Comparison of ENCODE assay signal across 8 cellular contexts in the genomic region with DNA sequence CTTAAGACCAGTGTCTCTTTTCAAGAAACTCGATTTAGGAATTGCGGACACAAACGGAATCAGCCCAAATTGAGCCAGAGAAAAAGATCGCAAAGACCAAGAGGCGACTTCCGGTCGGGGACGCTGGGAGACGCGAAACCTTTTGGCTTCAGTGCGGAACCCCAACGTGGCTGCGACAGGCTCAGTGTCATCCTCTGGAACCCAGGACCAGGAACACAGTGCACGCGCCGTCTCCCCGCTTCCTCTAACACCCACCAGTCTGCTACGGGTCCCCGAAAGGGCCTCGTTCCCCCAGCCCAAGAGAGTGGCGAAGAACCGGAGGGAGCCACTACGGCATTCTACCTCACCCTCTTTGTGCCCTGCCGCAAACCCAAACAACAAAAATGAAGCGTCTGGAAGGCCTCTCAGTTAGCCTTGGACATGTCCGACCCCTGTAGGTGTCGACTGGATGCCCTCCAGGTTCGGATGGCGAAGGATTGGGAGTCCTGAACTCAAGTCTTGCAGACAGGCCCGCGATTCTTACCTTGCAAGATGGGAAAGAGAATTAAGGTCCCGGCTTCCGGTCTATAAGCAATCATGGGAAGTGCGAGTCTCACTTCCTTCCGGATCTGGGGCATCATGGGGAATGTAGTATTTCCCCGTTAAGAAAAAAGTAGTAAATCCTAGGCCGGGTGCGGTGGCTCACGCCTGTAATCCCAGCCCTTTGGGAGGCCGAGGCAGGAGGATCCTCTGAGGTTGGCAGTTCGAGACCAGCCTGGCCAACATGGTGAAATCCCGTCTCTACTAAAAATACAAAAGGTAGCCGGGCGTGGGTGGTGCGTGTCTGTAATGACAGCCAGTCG. TPM values are rescaled to one million over a fixed set of nuclear protein-coding genes. Genes with fewer than 3 reads are reported as not detected.
DNase-seq lines count a peak whose midpoint lies in the region; ATAC-seq and TF ChIP-seq lines count a peak whose summit lies in the region.

A gene (minus strand): TSS at position 542 of the 842 bp plus-strand sequence. CDS start 949 bp downstream, outside the sequence.

- H3K27me3 ChIP-seq in Karpas-422 (ENCODE audit: low read length) (no peaks in the 10 kb centered on the region), fibroblast of lung (ENCODE audit: control insufficient read depth, insufficient read depth, low read length) (no peaks in the 10 kb centered on the region)
- no peaks in the 10 kb centered on the region for H3K27me3 ChIP-seq in naive thymus-derived CD4-positive, alpha-beta T cell (ENCODE audit: control insufficient read depth in 2 of 2, insufficient read depth in 2 of 2, low read length in 2 of 2)

- POLR2A ChIA-PET in naive thymus-derived CD4-positive, alpha-beta T cell (lab: Charles Lee) = interaction anchor here (1.3 kb wide), 1 partner anchor 9 kb away, joined by 3 read pairs; a partner anchor contains a TSS

- peak within 1 kb of the TSS; percentile 100 for H3K4me3 Mint-ChIP-seq in activated T-helper 1 cell treated with anti-CD3 and anti-CD28 coated beads, Interleukin-12 subunit alpha, Interleukin-12 subunit beta, Interleukin-2, Interleukin-4 antibody, amounts not matched to agents 30 ng/mL and 10 ng/mL and 1 ng/mL, durations not matched to agents 14 hours and 24 hours and 36 hours
- H3K4me3 Mint-ChIP-seq in naive thymus-derived CD4-positive, alpha-beta T cell = peak within 1 kb of the TSS; percentile 97 to 100 (median 100)

- H3K9me2 ChIP-seq in Karpas-422 (replicated peaks; ENCODE audit: insufficient read depth, low read length) = no peaks in the 10 kb centered on the region

- H3K4me1 ChIP-seq in Karpas-422 (ENCODE audit: low read length) (peaks cover 25% of the 10 kb centered on the region), fibroblast of lung (ENCODE audit: control insufficient read depth, extremely low read depth, insufficient read depth, low read length) (peaks cover 3% of the 10 kb centered on the region)
- peaks cover 18 to 20% of the 10 kb centered on the region in 2 donors for H3K4me1 ChIP-seq in naive thymus-derived CD4-positive, alpha-beta T cell (ENCODE audit: control insufficient read depth in 2 of 2, insufficient read depth in 2 of 2, low read length in 2 of 2)

- H2AFZ ChIP-seq in Karpas-422 (ENCODE audit: low read length) = peak within 1 kb of the TSS; percentile 72; the same call in 1 of the 2 replicates
- H2AFZ ChIP-seq in fibroblast of lung (ENCODE audit: low read length) = peak within 1 kb of the TSS; percentile 89

- TF ChIP-seq CTCF in fibroblast of lung (conservative IDR thresholded peaks at IDR 0.05 in 1 of 2, IDR thresholded peaks at IDR 0.05 in 1 of 2; ENCODE audit: low read depth in 1 of 2, low read length in 2 of 2) = no peak

- H3K9me3 ChIP-seq in Karpas-422 (ENCODE audit: low read length) (no peaks in the 10 kb centered on the region), fibroblast of lung (ENCODE audit: control insufficient read depth, insufficient read depth, low read depth, low read length) (no peaks in the 10 kb centered on the region)
- H3K9me3 ChIP-seq in naive thymus-derived CD4-positive, alpha-beta T cell (ENCODE audit: control insufficient read depth in 2 of 3, low read length in 3 of 3) = no peaks in the 10 kb centered on the region

- H3K9me3 Mint-ChIP-seq in activated T-helper 1 cell treated with anti-CD3 and anti-CD28 coated beads, Interleukin-12 subunit alpha, Interleukin-12 subunit beta, Interleukin-2, Interleukin-4 antibody, amounts not matched to agents 30 ng/mL and 10 ng/mL and 1 ng/mL, durations not matched to agents 14 hours and 24 hours and 36 hours = no peaks in the 10 kb centered on the region
- H3K9me3 Mint-ChIP-seq in naive thymus-derived CD4-positive, alpha-beta T cell = peaks cover 0 to 3% (median 0%) of the 10 kb centered on the region in 11 donors

- no peaks in the 10 kb centered on the region for H3K27me3 Mint-ChIP-seq in activated T-helper 1 cell treated with anti-CD3 and anti-CD28 coated beads, Interleukin-12 subunit alpha, Interleukin-12 subunit beta, Interleukin-2, Interleukin-4 antibody, amounts not matched to agents 30 ng/mL and 10 ng/mL and 1 ng/mL, durations not matched to agents 14 hours and 24 hours and 36 hours (ENCODE audit: insufficient read depth)
- H3K27me3 Mint-ChIP-seq in naive thymus-derived CD4-positive, alpha-beta T cell = no peaks in the 10 kb centered on the region

- peak within 1 kb of the TSS; percentile 97 for H3K4me3 ChIP-seq in Karpas-422 (ENCODE audit: low read length)
- H3K4me3 ChIP-seq in fibroblast of lung (replicated peaks in 1 of 4; ENCODE audit: control extremely low read depth in 1 of 4, insufficient read depth in 1 of 4, low read depth in 3 of 4, low read length in 4 of 4) = peak within 1 kb of the TSS; percentile 75 to 98 (median 93)
- H3K4me3 ChIP-seq in naive thymus-derived CD4-positive, alpha-beta T cell (ENCODE audit: low read length) = peak within 1 kb of the TSS; percentile 93

- H3K79me2 ChIP-seq in Karpas-422 (ENCODE audit: low read length) (peaks cover 18% of the 10 kb centered on the region), fibroblast of lung (ENCODE audit: control insufficient read depth, insufficient read depth, low read length) (peaks cover 24% of the 10 kb centered on the region)

- H4K20me1 ChIP-seq in Karpas-422 (ENCODE audit: insufficient read depth, low read depth, low read length) (peaks cover 22% of the 10 kb centered on the region), fibroblast of lung (ENCODE audit: control insufficient read depth, extremely low read depth, insufficient read depth, low read length) (no peaks in the 10 kb centered on the region)

- H3K36me3 ChIP-seq in Karpas-422 (ENCODE audit: insufficient read depth, low read length) (peaks cover 36% of the 10 kb centered on the region), fibroblast of lung (ENCODE audit: control insufficient read depth, insufficient read depth, low read length) (peaks cover 18% of the 10 kb centered on the region)
- peaks cover 9 to 39% (median 24%) of the 10 kb centered on the region in 3 experiments for H3K36me3 ChIP-seq in naive thymus-derived CD4-positive, alpha-beta T cell (ENCODE audit: control insufficient read depth in 2 of 3, insufficient read depth in 3 of 3, low read length in 3 of 3)

- H3K4me1 Mint-ChIP-seq in activated T-helper 1 cell treated with anti-CD3 and anti-CD28 coated beads, Interleukin-12 subunit alpha, Interleukin-12 subunit beta, Interleukin-2, Interleukin-4 antibody, amounts not matched to agents 30 ng/mL and 10 ng/mL and 1 ng/mL, durations not matched to agents 14 hours and 24 hours and 36 hours (ENCODE audit: low read depth) = peaks cover 33% of the 10 kb centered on the region
- peaks cover 17 to 48% (median 36%) of the 10 kb centered on the region in 7 donors for H3K4me1 Mint-ChIP-seq in naive thymus-derived CD4-positive, alpha-beta T cell

- CTCF ChIA-PET in naive thymus-derived CD4-positive, alpha-beta T cell (lab: Charles Lee) = no interaction called here

- H3K36me3 Mint-ChIP-seq in activated T-helper 1 cell treated with anti-CD3 and anti-CD28 coated beads, Interleukin-12 subunit alpha, Interleukin-12 subunit beta, Interleukin-2, Interleukin-4 antibody, amounts not matched to agents 30 ng/mL and 10 ng/mL and 1 ng/mL, durations not matched to agents 14 hours and 24 hours and 36 hours (ENCODE audit: low read depth) = peaks cover 47% of the 10 kb centered on the region
- peaks cover 0 to 33% (median 26%) of the 10 kb centered on the region in 5 donors for H3K36me3 Mint-ChIP-seq in naive thymus-derived CD4-positive, alpha-beta T cell

- DNase-seq in DMS153 treated with DMSO at 0.1 percent for 48 hours (lab: John Stamatoyannopoulos, UW; ENCODE audit: unreplicated experiment) (peak; percentile 89), Karpas-422 (peak; percentile 96), RPMI8226 (peak; percentile 94), fibroblast of lung (ENCODE audit: low read depth in 2 of 2) (peak; percentile 94 to 96)
- DNase-seq in activated T-helper 1 cell treated with anti-CD3 and anti-CD28 coated beads, Interleukin-12 subunit alpha, Interleukin-12 subunit beta, Interleukin-2, Interleukin-4 antibody, amounts not matched to agents 30 ng/mL and 10 ng/mL and 1 ng/mL, durations not matched to agents 14 hours and 24 hours and 36 hours (ENCODE audit: low spot score) = peak; percentile 75
- DNase-seq in naive thymus-derived CD4-positive, alpha-beta T cell = peak; percentile 61 to 88 (median 84)
- peak; percentile 64 to 89 (median 77) for DNase-seq in stimulated activated naive CD4-positive, alpha-beta T cell (lab: John Stamatoyannopoulos, UW)

- H3K27ac ChIP-seq in Karpas-422 (ENCODE audit: low read length) = peak within 1 kb of the TSS; percentile 94
- H3K27ac ChIP-seq in fibroblast of lung (ENCODE audit: insufficient read depth, low read length) = peak within 1 kb of the TSS; percentile 98
- H3K27ac ChIP-seq in naive thymus-derived CD4-positive, alpha-beta T cell (ENCODE audit: low read depth, low read length) = peak within 1 kb of the TSS; percentile 84

- intact Hi-C loops in activated T-helper 1 cell treated with anti-CD3 and anti-CD28 coated beads, Interleukin-12 subunit alpha, Interleukin-12 subunit beta, Interleukin-2, Interleukin-4 antibody, amounts not matched to agents 30 ng/mL and 10 ng/mL and 1 ng/mL, durations not matched to agents 14 hours and 24 hours and 36 hours (cut with micrococcal nuclease) = loop anchor here (1.0 to 5.0 kb wide), 7 partner anchors 10 to 396 kb away; a partner anchor contains a TSS
- intact Hi-C loops in naive thymus-derived CD4-positive, alpha-beta T cell (cut with micrococcal nuclease) = loop anchor here (1.0 to 5.0 kb wide), 11 partner anchors 9 to 1042 kb away; a partner anchor contains a TSS

- peak within 1 kb of the TSS; percentile 90 for H3K9ac ChIP-seq in Karpas-422 (ENCODE audit: low read length)
- H3K9ac ChIP-seq in fibroblast of lung (ENCODE audit: insufficient read depth, low read length) = peak within 1 kb of the TSS; percentile 87

- H3K4me2 ChIP-seq in Karpas-422 (ENCODE audit: low read depth, low read length, poor library complexity, severe bottlenecking) (peak within 1 kb of the TSS; percentile 100), fibroblast of lung (ENCODE audit: extremely low read depth, insufficient read depth, low read length) (peak within 1 kb of the TSS; percentile 61)

- ATAC-seq in GM21723 (IDR thresholded peaks at IDR 0.05; ENCODE audit: unreplicated experiment) = peak; percentile 87
- ATAC-seq in naive thymus-derived CD4-positive, alpha-beta T cell = peak; percentile 94

- H3K27ac Mint-ChIP-seq in activated T-helper 1 cell treated with anti-CD3 and anti-CD28 coated beads, Interleukin-12 subunit alpha, Interleukin-12 subunit beta, Interleukin-2, Interleukin-4 antibody, amounts not matched to agents 30 ng/mL and 10 ng/mL and 1 ng/mL, durations not matched to agents 14 hours and 24 hours and 36 hours = peak within 1 kb of the TSS; percentile 100
- peak within 1 kb of the TSS; percentile 99 to 100 (median 100) for H3K27ac Mint-ChIP-seq in naive thymus-derived CD4-positive, alpha-beta T cell

RNA-seq across cellular contexts. Expression of the gene that starts here (rescaled TPM):
- 2,259 and 2,811 TPM in 2 replicates for total RNA-seq in Karpas-422 (2014; rRNA removed; shearing (Covaris generic); ENCODE audit: low replicate concordance)
- total RNA-seq in activated T-helper 1 cell treated with anti-CD3 and anti-CD28 coated beads, Interleukin-12 subunit alpha, Interleukin-12 subunit beta, Interleukin-2, Interleukin-4 antibody, amounts not matched to agents 30 ng/mL and 10 ng/mL and 1 ng/mL, durations not matched to agents 14 hours and 24 hours and 36 hours = 1,690 and 1,698 TPM in 2 replicates
- total RNA-seq in fibroblast of lung = 679 and 950 TPM in 2 replicates
- 1,820 and 2,040 TPM in 2 replicates for polyA plus RNA-seq in fibroblast of lung
- 1,772 and 1,799 TPM in 2 replicates for polyA plus RNA-seq in fibroblast of lung (2012)
- polyA minus RNA-seq in fibroblast of lung (ENCODE audit: low replicate concordance) = 149 and 237 TPM in 2 replicates
- 1,000 to 10,000 TPM; 1,134 to 1,668 (median 1,601) TPM for total RNA-seq in naive thymus-derived CD4-positive, alpha-beta T cell
- polyA plus RNA-seq in naive thymus-derived CD4-positive, alpha-beta T cell = 100 to 1,000 TPM; 697 to 787 TPM

Comparison
In these comparisons a context has a peak if more than half of its experiments do, and no peak if none do; other contexts are left out.
1. Peak in every context shown above with its lines: DNase-seq, ATAC-seq, H3K4me3 ChIP-seq and H3K27ac ChIP-seq.